Comparison of ENCODE assay signal across 8 cellular contexts in the genomic region with DNA sequence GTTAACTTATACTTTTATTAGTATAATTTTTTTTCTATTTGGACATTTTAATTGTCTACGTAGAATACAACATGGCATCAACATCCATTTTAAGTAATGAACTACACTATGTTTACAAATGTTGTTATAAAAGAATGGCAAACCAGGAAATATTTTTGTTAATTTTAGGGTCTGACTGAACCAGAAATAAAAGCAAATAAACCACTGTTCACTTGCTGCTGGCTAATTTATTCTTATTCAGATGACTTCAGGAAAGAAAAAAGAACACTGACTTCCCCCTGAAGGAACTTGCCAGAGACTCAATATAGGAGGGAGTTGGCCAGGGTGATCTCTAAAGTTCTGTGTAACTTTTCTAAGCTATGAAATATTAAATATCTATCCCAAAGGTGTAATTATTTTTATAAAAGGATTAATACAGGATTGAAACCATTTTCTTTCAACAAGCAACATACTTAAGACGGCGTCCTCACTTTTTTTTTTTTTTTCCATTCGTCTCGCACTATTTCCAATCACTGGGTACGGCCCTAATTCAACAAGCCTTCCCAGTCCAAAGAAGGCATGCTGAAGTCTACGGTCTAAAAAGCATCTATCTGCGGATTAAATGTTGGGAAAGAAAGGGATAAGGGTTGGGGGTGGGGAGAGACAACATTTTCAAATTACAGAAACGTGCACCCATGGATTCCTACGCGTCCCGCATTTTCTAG. TPM values are rescaled to one million over a fixed set of nuclear protein-coding genes. Genes with fewer than 3 reads are reported as not detected.
DNase-seq lines count a peak whose midpoint lies in the region; ATAC-seq and TF ChIP-seq lines count a peak whose summit lies in the region.

No MANE protein-coding gene starts in this region.

- peak overlapping the region; percentile 73 for H3K27ac Mint-ChIP-seq in activated naive CD4-positive, alpha-beta T cell treated with anti-CD3 and anti-CD28 coated beads for 36 hours

- H3K4me3 ChIP-seq in adrenal gland (peak overlapping the region; percentile 64 to 100 (median 86)), right lobe of liver (peak overlapping the region; percentile 73 to 77 (median 75)), transverse colon (peak overlapping the region; percentile 68 to 98 (median 87))

- DNase-seq in activated naive CD4-positive, alpha-beta T cell treated with anti-CD3 and anti-CD28 coated beads for 36 hours = no peak
- no peak for DNase-seq in activated naive CD4-positive, alpha-beta T cell treated with anti-CD3 and anti-CD28 coated beads, Interleukin-2, amount 50 U/mL, for 16 hours
- DNase-seq in adrenal gland (no peak), right lobe of liver (no peak), transverse colon (no peak), NCI-H510A treated with DMSO at 0.1 percent for 48 hours (lab: John Stamatoyannopoulos, UW) (no peak)

- H3K4me3 Mint-ChIP-seq in activated naive CD4-positive, alpha-beta T cell treated with anti-CD3 and anti-CD28 coated beads for 36 hours = peak overlapping the region; percentile 84

- 5 to 7% (median 6%) methylated on average over 12 of the region's 12 CpGs for WGBS in adrenal gland, 4 donors
- 2% methylated on average over 12 of the region's 12 CpGs for WGBS in right lobe of liver (ENCODE audit: insufficient coverage, low coverage, low lambda C conversion rate, missing lambda C conversion rate)
- WGBS in transverse colon (ENCODE audit: low coverage in 1 of 2), 2 donors = 1 to 6% methylated on average over 11 to 12 of the region's 12 CpGs

- H3K9me3 Mint-ChIP-seq in activated naive CD4-positive, alpha-beta T cell treated with anti-CD3 and anti-CD28 coated beads for 36 hours = no peaks in the 10 kb centered on the region

- H3K27me3 ChIP-seq in adrenal gland (no peaks in the 10 kb centered on the region), right lobe of liver (no peaks in the 10 kb centered on the region), transverse colon (no peaks in the 10 kb centered on the region)

- H3K27me3 Mint-ChIP-seq in activated naive CD4-positive, alpha-beta T cell treated with anti-CD3 and anti-CD28 coated beads for 36 hours (ENCODE audit: low read depth) = no peaks in the 10 kb centered on the region

- ATAC-seq in right lobe of liver (peak in 2 of 4 donors; percentile 2), GM19397 (IDR thresholded peaks at IDR 0.05; ENCODE audit: unreplicated experiment) (no peak), GM21786 (IDR thresholded peaks at IDR 0.05; ENCODE audit: unreplicated experiment) (no peak)

- intact Hi-C loops in activated naive CD4-positive, alpha-beta T cell treated with anti-CD3 and anti-CD28 coated beads for 36 hours (cut with micrococcal nuclease) = loop anchor here (1.0 kb wide), 1 partner anchor 29 kb away; no protein-coding TSS in a partner anchor
- intact Hi-C loops in adrenal gland (cut with DNase I) = loop anchor here in 1 of 2 donors (5.0 to 10.0 kb wide), 2 partner anchors 77 to 114 kb away; no protein-coding TSS in a partner anchor
- intact Hi-C loops in right lobe of liver (cut with DNase I) = no loop called here
- intact Hi-C loops in transverse colon (cut with DNase I; ENCODE audit: low total_unique reads) = no loop called here

- H3K4me1 ChIP-seq in adrenal gland (replicated peaks in 1 of 2) = peaks cover 5 to 18% of the 10 kb centered on the region in 2 donors
- peaks cover 0 to 27% (median 13%) of the 10 kb centered on the region in 4 donors for H3K4me1 ChIP-seq in right lobe of liver
- H3K4me1 ChIP-seq in transverse colon = peaks cover 5 to 44% (median 23%) of the 10 kb centered on the region in 4 donors

- H3K36me3 ChIP-seq in adrenal gland (replicated peaks in 1 of 2) (no peaks in the 10 kb centered on the region), right lobe of liver (no peaks in the 10 kb centered on the region), transverse colon (no peaks in the 10 kb centered on the region)

- H3K36me3 Mint-ChIP-seq in activated naive CD4-positive, alpha-beta T cell treated with anti-CD3 and anti-CD28 coated beads for 36 hours (ENCODE audit: low read depth) = no peaks in the 10 kb centered on the region

- H3K4me1 Mint-ChIP-seq in activated naive CD4-positive, alpha-beta T cell treated with anti-CD3 and anti-CD28 coated beads for 36 hours (ENCODE audit: low read depth) = peaks cover 51% of the 10 kb centered on the region

- no peak for TF ChIP-seq POLR2A in adrenal gland (IDR thresholded peaks at IDR 0.05)
- TF ChIP-seq POLR2A in right lobe of liver (IDR thresholded peaks at IDR 0.05) = no peak
- no peak for TF ChIP-seq POLR2A in transverse colon (IDR thresholded peaks at IDR 0.05)

- in situ Hi-C loops in transverse colon (cut with MboI; ENCODE audit: low pct_ligation_motif_present in 1 of 4, low pct_unique_long_range_greater_than_20kb in 1 of 4, low sequenced_read_pairs in 3 of 4) = no loop called here

- H3K27ac ChIP-seq in adrenal gland = peak overlapping the region; percentile 62 to 98 (median 90)
- peak overlapping the region; percentile 69 to 93 (median 88) for H3K27ac ChIP-seq in right lobe of liver
- H3K27ac ChIP-seq in transverse colon = peak overlapping the region; percentile 92 to 97 (median 96)

- H3K9me3 ChIP-seq in adrenal gland (replicated peaks in 1 of 3) (no peaks in the 10 kb centered on the region), right lobe of liver (no peaks in the 10 kb centered on the region), transverse colon (no peaks in the 10 kb centered on the region)

- no peak for TF ChIP-seq EP300 in transverse colon (IDR thresholded peaks at IDR 0.05; ENCODE audit: low read depth)

- CTCF ChIA-PET in activated naive CD4-positive, alpha-beta T cell treated with anti-CD3 and anti-CD28 coated beads for 36 hours (lab: Charles Lee) = interaction anchor here (1.4 kb wide), 1 partner anchor 95 kb away, joined by 3 read pairs; no protein-coding TSS in a partner anchor

- TF ChIP-seq CTCF in adrenal gland (IDR thresholded peaks at IDR 0.05) = no peak
- no peak for TF ChIP-seq CTCF in right lobe of liver (IDR thresholded peaks at IDR 0.05)
- no peak for TF ChIP-seq CTCF in transverse colon (IDR thresholded peaks at IDR 0.05)

RNA-seq across cellular contexts. Expression of a gene that starts 1.1 kb away (rescaled TPM):
- total RNA-seq in activated naive CD4-positive, alpha-beta T cell treated with anti-CD3 and anti-CD28 coated beads for 36 hours = 1 to 10 TPM; 6.9 to 7.5 TPM
- total RNA-seq in adrenal gland (10 to 100 TPM; 13.3 to 35.1 (median 19.8) TPM), right lobe of liver (10 to 100 TPM in 5 of 6 experiments, 1 to 10 TPM in 1; 8.4 to 15.3 (median 11.5) TPM), transverse colon (10 to 100 TPM; 17.3 to 45.8 (median 26.6) TPM)
- polyA plus RNA-seq in adrenal gland = 10 to 100 TPM in 1 of 3 donors, 1 to 10 TPM in 2; 3.5 to 20.8 (median 4.9) TPM
